In genomic region chr16:55403464-55403863, GRCh38 we compare ENCODE assay signal across 20 cellular contexts.
"Had no signal": no experiment of that assay in that cellular context is flagged by ENCODE, and none has a peak within 500 bp of the region (broad histone marks: within the 10 kb centered on the region; RNA-seq: fewer than 3 reads in every experiment).

No MANE protein-coding gene starts in this region.

- ATAC-seq: gastrocnemius medialis; heart right ventricle; left cardiac atrium; left lung; left ventricle myocardium superior; lower lobe of right lung; naive thymus-derived CD4-positive, alpha-beta T cell had no signal

- H3K4me3 Mint-ChIP-seq: memory B cell; naive thymus-derived CD4-positive, alpha-beta T cell had no signal

- H3K36me3 ChIP-seq: esophagus muscularis mucosa, gastrocnemius medialis, heart right ventricle, left lung, lower lobe of right lung had no signal

- H3K27ac ChIP-seq: coronary artery, dorsolateral prefrontal cortex, esophagus muscularis mucosa, gastrocnemius medialis, heart right ventricle, left lung, lower lobe of right lung had no signal

- H3K4me1 ChIP-seq: esophagus muscularis mucosa, gastrocnemius medialis, left lung, lower lobe of right lung had no signal

- H3K4me1 Mint-ChIP-seq: memory B cell had no signal

- H3K36me3 Mint-ChIP-seq: memory B cell; naive thymus-derived CD4-positive, alpha-beta T cell had no signal

- H3K4me3 ChIP-seq: coronary artery, dorsolateral prefrontal cortex, esophagus muscularis mucosa, gastrocnemius medialis, heart right ventricle, left lung, lower lobe of right lung had no signal

- H3K9me3 ChIP-seq: gastrocnemius medialis, left lung, lower lobe of right lung had no signal

- H3K27me3 ChIP-seq: gastrocnemius medialis, left lung had no signal

- H3K27ac Mint-ChIP-seq: memory B cell; naive thymus-derived CD4-positive, alpha-beta T cell had no signal

- DNase-seq: dermis blood vessel endothelial cell; dorsolateral prefrontal cortex; effector CD4-positive, alpha-beta T cell; effector memory CD4-positive, alpha-beta T cell; foreskin melanocyte; gastrocnemius medialis; glutamatergic neuron; head of caudate nucleus; heart right ventricle; hippocampal formation; left cardiac atrium; left lung; left ventricle myocardium superior; lower lobe of right lung; mesendoderm; midbrain; naive thymus-derived CD4-positive, alpha-beta T cell had no signal
